In genomic region chr1:70361727-70362413, GRCh38 we compare ENCODE assay signal across 1 cellular context.
A peak's percentile ranks its signal among the peaks of the same experiment; 100 is the strongest.
TF ChIP-seq lines count a peak whose summit lies in the region.

No MANE protein-coding gene starts in this region.

TF ChIP-seq in neural cell, 6 proteins besides CTCF, POLR2A, EP300 and RAD21 (continued from another document):
- TF ChIP-seq REST (IDR thresholded peaks at IDR 0.05; ENCODE audit: borderline replicate concordance) = peak; percentile 96
